1 cellular context compared by ENCODE assay signal in genomic region chr7:53302511-53303246, GRCh38.
TF ChIP-seq lines count a peak whose summit lies in the region.

No MANE protein-coding gene starts in this region.

TF ChIP-seq in GM23338, 12 proteins besides CTCF, POLR2A, EP300 and RAD21 (continued from another document):
- TF ChIP-seq ZNF462 (CRISPR knock-in tag; IDR thresholded peaks at IDR 0.05) = no peak
- no peak for TF ChIP-seq POLR2AphosphoS5 (IDR thresholded peaks at IDR 0.05; ENCODE audit: low read depth)
- TF ChIP-seq STAT1 (IDR thresholded peaks at IDR 0.05; ENCODE audit: unreplicated experiment) = no peak
- TF ChIP-seq NANOG (IDR thresholded peaks at IDR 0.05; ENCODE audit: borderline replicate concordance) = no peak
- no peak for TF ChIP-seq EZH2phosphoT487 (IDR thresholded peaks at IDR 0.05; ENCODE audit: unreplicated experiment)
- no peak for TF ChIP-seq CREB1 (CRISPR knock-in tag; IDR thresholded peaks at IDR 0.05; ENCODE audit: low read depth)
- TF ChIP-seq REST (IDR thresholded peaks at IDR 0.05; ENCODE audit: unreplicated experiment) = no peak
- TF ChIP-seq EZH2 (IDR thresholded peaks at IDR 0.05; ENCODE audit: low read depth, unreplicated experiment) = no peak
